Comparison of ENCODE assay signal across 25 cellular contexts in genomic region chr6:163409712-163410111, GRCh38.
"Had no signal": no experiment of that assay in that cellular context is flagged by ENCODE, and none has a peak within 500 bp of the region (broad histone marks: within the 10 kb centered on the region; RNA-seq: fewer than 3 reads in every experiment).

No MANE protein-coding gene starts in this region.

- H3K27me3 ChIP-seq: ovary, sigmoid colon, spleen, suprapubic skin, tibial artery, upper lobe of right lung had no signal

- FAIRE-seq: small intestine, urothelium cell line had no signal

- H3K36me3 Mint-ChIP-seq: mesothelial cell of epicardium; naive B cell; natural killer cell treated with Interleukin-12 subunit alpha and Interleukin-12 subunit beta and Interleukin-15 and Interleukin-18, amount 100 ng/mL, for 72 hours had no signal

- H3K36me3 ChIP-seq: left ventricle myocardium inferior, ovary, sigmoid colon, spleen, suprapubic skin, thoracic aorta, tibial artery, upper lobe of right lung had no signal

- H3K27ac ChIP-seq: left ventricle myocardium inferior, ovary, sigmoid colon, spleen, suprapubic skin, thoracic aorta, tibial artery, upper lobe of right lung had no signal

- H3K9me3 ChIP-seq: left ventricle myocardium inferior, ovary, sigmoid colon, spleen, suprapubic skin, thoracic aorta, tibial artery, upper lobe of right lung had no signal

- H3K27me3 Mint-ChIP-seq: progenitor cell of endocrine pancreas; stimulated activated naive CD8-positive, alpha-beta T cell treated with anti-CD3 and anti-CD28 coated beads, Interleukin-15, Interleukin-2, amounts not matched to agents 100 ng/mL and 50 ng/mL, for 24 hours had no signal

- H3K27ac Mint-ChIP-seq: mesothelial cell of epicardium; natural killer cell treated with Interleukin-12 subunit alpha and Interleukin-12 subunit beta and Interleukin-15 and Interleukin-18, amount 100 ng/mL, for 72 hours; progenitor cell of endocrine pancreas; stimulated activated effector memory CD8-positive, alpha-beta T cell treated with anti-CD3 and anti-CD28 coated beads, Interleukin-12 subunit alpha, Interleukin-12 subunit beta, amount 100 ng/mL, for 72 hours; stimulated activated naive CD8-positive, alpha-beta T cell treated with anti-CD3 and anti-CD28 coated beads, Interleukin-15, Interleukin-2, amounts not matched to agents 100 ng/mL and 50 ng/mL, for 24 hours had no signal

- ATAC-seq: natural killer cell treated with Interleukin-12 subunit alpha and Interleukin-12 subunit beta and Interleukin-15 and Interleukin-18, amount 100 ng/mL, for 72 hours; right cardiac atrium; stimulated activated effector memory CD8-positive, alpha-beta T cell treated with anti-CD3 and anti-CD28 coated beads, Interleukin-12 subunit alpha, Interleukin-12 subunit beta, amount 100 ng/mL, for 72 hours; upper lobe of right lung had no signal

- DNase-seq: hypothalamus; islet precursor cell; left ventricle myocardium inferior; mesendoderm; naive B cell; ovary; retina; right cardiac atrium; sigmoid colon; small intestine; spleen; stimulated activated CD4-positive, alpha-beta T cell treated with anti-CD3 and anti-CD28 coated beads, Interleukin-4, amount 100 ng/mL, for 24 hours; stimulated activated naive CD4-positive, alpha-beta T cell; tibial artery; trophoblast cell; upper lobe of right lung had no signal

- H3K9me3 Mint-ChIP-seq: mesothelial cell of epicardium; natural killer cell treated with Interleukin-12 subunit alpha and Interleukin-12 subunit beta and Interleukin-15 and Interleukin-18, amount 100 ng/mL, for 72 hours; stimulated activated effector memory CD8-positive, alpha-beta T cell treated with anti-CD3 and anti-CD28 coated beads, Interleukin-12 subunit alpha, Interleukin-12 subunit beta, amount 100 ng/mL, for 72 hours; stimulated activated naive CD8-positive, alpha-beta T cell treated with anti-CD3 and anti-CD28 coated beads, Interleukin-15, Interleukin-2, amounts not matched to agents 100 ng/mL and 50 ng/mL, for 24 hours had no signal

- H3K4me3 ChIP-seq: left ventricle myocardium inferior, lung, ovary, sigmoid colon, spleen, suprapubic skin, thoracic aorta, tibial artery, upper lobe of right lung had no signal

- H3K4me3 Mint-ChIP-seq: mesothelial cell of epicardium; naive B cell; natural killer cell treated with Interleukin-12 subunit alpha and Interleukin-12 subunit beta and Interleukin-15 and Interleukin-18, amount 100 ng/mL, for 72 hours; stimulated activated effector memory CD8-positive, alpha-beta T cell treated with anti-CD3 and anti-CD28 coated beads, Interleukin-12 subunit alpha, Interleukin-12 subunit beta, amount 100 ng/mL, for 72 hours; stimulated activated naive CD8-positive, alpha-beta T cell treated with anti-CD3 and anti-CD28 coated beads, Interleukin-15, Interleukin-2, amounts not matched to agents 100 ng/mL and 50 ng/mL, for 24 hours had no signal
